Comparison of ENCODE assay signal across 15 cellular contexts in genomic region chr4:183889190-183889589, GRCh38. TPM values are rescaled to one million over a fixed set of nuclear protein-coding genes. Genes with fewer than 3 reads are reported as not detected.
DNase-seq lines count a peak whose midpoint lies in the region; ATAC-seq and TF ChIP-seq lines count a peak whose summit lies in the region.
"Had no signal": no experiment of that assay in that cellular context is flagged by ENCODE, and none has a peak within 500 bp of the region (broad histone marks: within the 10 kb centered on the region; RNA-seq: fewer than 3 reads in every experiment).

No MANE protein-coding gene starts in this region.

- no peak overlapping the region for H3K4me3 ChIP-seq in KMS-11 (IDR thresholded peaks at IDR 0.05; ENCODE audit: insufficient read depth, low read depth, low read length)
- H3K4me3 ChIP-seq in esophagus muscularis mucosa, result no peak overlapping the region
- H3K4me3 ChIP-seq in endodermal cell (ENCODE audit: low read length), result no peak overlapping the region
- H3K4me3 ChIP-seq: HAP-1 had no signal

- no peak overlapping the region for H3K27ac Mint-ChIP-seq in WTC11
- H3K27ac Mint-ChIP-seq in osteocyte (ENCODE audit: unreplicated experiment), result no peak overlapping the region
- no peak overlapping the region for H3K27ac Mint-ChIP-seq in endodermal cell
- H3K27ac Mint-ChIP-seq: CD4-positive, alpha-beta memory T cell had no signal

- H3K4me1 ChIP-seq in KMS-11 (ENCODE audit: low read depth, poor library complexity, severe bottlenecking), result no peaks in the 10 kb centered on the region
- no peaks in the 10 kb centered on the region for H3K4me1 ChIP-seq in esophagus muscularis mucosa
- H3K4me1 ChIP-seq in endodermal cell (ENCODE audit: control insufficient read depth, insufficient read depth, low read length), result no peaks in the 10 kb centered on the region
- H3K4me1 ChIP-seq: HAP-1 had no signal

- H3K27me3 Mint-ChIP-seq in WTC11 (ENCODE audit: low read depth) (no peaks in the 10 kb centered on the region), osteocyte (ENCODE audit: unreplicated experiment) (peaks cover 5% of the 10 kb centered on the region), endodermal cell (ENCODE audit: insufficient read depth) (peaks cover 3% of the 10 kb centered on the region)

- H3K79me2 ChIP-seq in KMS-11 (ENCODE audit: insufficient read depth, low read depth), result no peaks in the 10 kb centered on the region

- no peaks in the 10 kb centered on the region for H3K36me3 ChIP-seq in KMS-11 (ENCODE audit: insufficient read depth)
- H3K36me3 ChIP-seq in esophagus muscularis mucosa, result no peaks in the 10 kb centered on the region
- no peaks in the 10 kb centered on the region for H3K36me3 ChIP-seq in endodermal cell (ENCODE audit: control insufficient read depth, insufficient read depth, low read length)
- H3K36me3 ChIP-seq: HAP-1 had no signal

- DNase-seq in WTC11 (ENCODE audit: low spot score), result no peak
- DNase-seq in osteocyte (ENCODE audit: extremely low spot score, unreplicated experiment), result peak; percentile 60
- DNase-seq in esophagus muscularis mucosa (ENCODE audit: extremely low spot score), result no peak
- no peak for DNase-seq in endodermal cell
- no peak for DNase-seq in Kasumi-1 (lab: John Stamatoyannopoulos, UW)
- DNase-seq: C1 segment of cervical spinal cord; Calu3; CD4-positive, alpha-beta memory T cell; COR-L47; DMS53; GF-D8; GOT3 had no signal

- TF ChIP-seq CTCF in KMS-11 (conservative IDR thresholded peaks at IDR 0.05; ENCODE audit: low read depth, low read length), result no peak
- no peak for TF ChIP-seq CTCF in WTC11 (IDR thresholded peaks at IDR 0.05)
- TF ChIP-seq CTCF in osteocyte (IDR thresholded peaks at IDR 0.05), result no peak
- TF ChIP-seq CTCF in esophagus muscularis mucosa (IDR thresholded peaks at IDR 0.05), result no peak
- TF ChIP-seq CTCF in endodermal cell (conservative IDR thresholded peaks at IDR 0.05), result no peak

- intact Hi-C loops in esophagus muscularis mucosa (cut with DNase I), result no loop called here

- ATAC-seq in WTC11, result 0 out of 2 replicates have a peak, but pooled peaks have one; percentile 47

- no peak for TF ChIP-seq POLR2A in esophagus muscularis mucosa (IDR thresholded peaks at IDR 0.05; ENCODE audit: low read depth)

- no peaks in the 10 kb centered on the region for H3K36me3 Mint-ChIP-seq in WTC11
- H3K36me3 Mint-ChIP-seq in osteocyte (ENCODE audit: unreplicated experiment), result no peaks in the 10 kb centered on the region
- H3K36me3 Mint-ChIP-seq in endodermal cell (ENCODE audit: low read depth), result no peaks in the 10 kb centered on the region
- H3K36me3 Mint-ChIP-seq: CD4-positive, alpha-beta memory T cell had no signal

- H3K9ac ChIP-seq in KMS-11, result no peak overlapping the region
- H3K9ac ChIP-seq in endodermal cell (ENCODE audit: extremely low read depth, low read length, poor library complexity, severe bottlenecking), result no peak overlapping the region

- no peaks in the 10 kb centered on the region for H3K9me3 Mint-ChIP-seq in WTC11
- no peaks in the 10 kb centered on the region for H3K9me3 Mint-ChIP-seq in osteocyte (ENCODE audit: unreplicated experiment)
- H3K9me3 Mint-ChIP-seq in endodermal cell, result no peaks in the 10 kb centered on the region

- 77% methylated on average over 5 of the region's 5 CpGs for WGBS in esophagus muscularis mucosa
- WGBS in endodermal cell (ENCODE audit: insufficient coverage in 1 of 2, insufficient read length in 1 of 2), 2 experiments, result 78 to 82% methylated on average over 4 to 5 of the region's 5 CpGs

- H3K4me3 Mint-ChIP-seq in WTC11 (no peak overlapping the region), osteocyte (ENCODE audit: unreplicated experiment) (no peak overlapping the region), endodermal cell (no peak overlapping the region)
- H3K4me3 Mint-ChIP-seq: CD4-positive, alpha-beta memory T cell had no signal

- H4K20me1 ChIP-seq in KMS-11 (ENCODE audit: insufficient read depth), result no peaks in the 10 kb centered on the region

- 0 out of 2 replicates have a peak overlapping the region, but pooled peaks have one; percentile 26 for H2AFZ ChIP-seq in KMS-11 (ENCODE audit: low read depth)

- H3K9me3 ChIP-seq in esophagus muscularis mucosa (no peaks in the 10 kb centered on the region), endodermal cell (ENCODE audit: control insufficient read depth, low read length) (no peaks in the 10 kb centered on the region)
- H3K9me3 ChIP-seq: HAP-1 had no signal

- no peak overlapping the region for H3K27ac ChIP-seq in KMS-11
- no peak overlapping the region for H3K27ac ChIP-seq in esophagus muscularis mucosa (replicated peaks in 1 of 4)
- H3K27ac ChIP-seq in endodermal cell (ENCODE audit: low read depth, low read length), result no peak overlapping the region

- H3K4me1 Mint-ChIP-seq in WTC11 (peaks cover 19% of the 10 kb centered on the region), osteocyte (ENCODE audit: unreplicated experiment) (no peaks in the 10 kb centered on the region), endodermal cell (peaks cover 4% of the 10 kb centered on the region)
- H3K4me1 Mint-ChIP-seq: CD4-positive, alpha-beta memory T cell had no signal

- H3K27me3 ChIP-seq in KMS-11 (ENCODE audit: insufficient read depth, low read depth) (no peaks in the 10 kb centered on the region), esophagus muscularis mucosa (no peaks in the 10 kb centered on the region), endodermal cell (ENCODE audit: control insufficient read depth, insufficient read depth, low read length, poor library complexity, severe bottlenecking) (no peaks in the 10 kb centered on the region)

- no peak overlapping the region for H3K4me2 ChIP-seq in KMS-11

- POLR2A ChIA-PET in WTC11 (lab: Charles Lee), result no interaction called here

- TF ChIP-seq EP300 in esophagus muscularis mucosa (IDR thresholded peaks at IDR 0.05), result no peak

- CTCF ChIA-PET in WTC11 (lab: Charles Lee), result no interaction called here

TF ChIP-seq in WTC11, 78 proteins besides CTCF, POLR2A, EP300 and RAD21 (continues in another document):
- TF ChIP-seq, protein P1, sequence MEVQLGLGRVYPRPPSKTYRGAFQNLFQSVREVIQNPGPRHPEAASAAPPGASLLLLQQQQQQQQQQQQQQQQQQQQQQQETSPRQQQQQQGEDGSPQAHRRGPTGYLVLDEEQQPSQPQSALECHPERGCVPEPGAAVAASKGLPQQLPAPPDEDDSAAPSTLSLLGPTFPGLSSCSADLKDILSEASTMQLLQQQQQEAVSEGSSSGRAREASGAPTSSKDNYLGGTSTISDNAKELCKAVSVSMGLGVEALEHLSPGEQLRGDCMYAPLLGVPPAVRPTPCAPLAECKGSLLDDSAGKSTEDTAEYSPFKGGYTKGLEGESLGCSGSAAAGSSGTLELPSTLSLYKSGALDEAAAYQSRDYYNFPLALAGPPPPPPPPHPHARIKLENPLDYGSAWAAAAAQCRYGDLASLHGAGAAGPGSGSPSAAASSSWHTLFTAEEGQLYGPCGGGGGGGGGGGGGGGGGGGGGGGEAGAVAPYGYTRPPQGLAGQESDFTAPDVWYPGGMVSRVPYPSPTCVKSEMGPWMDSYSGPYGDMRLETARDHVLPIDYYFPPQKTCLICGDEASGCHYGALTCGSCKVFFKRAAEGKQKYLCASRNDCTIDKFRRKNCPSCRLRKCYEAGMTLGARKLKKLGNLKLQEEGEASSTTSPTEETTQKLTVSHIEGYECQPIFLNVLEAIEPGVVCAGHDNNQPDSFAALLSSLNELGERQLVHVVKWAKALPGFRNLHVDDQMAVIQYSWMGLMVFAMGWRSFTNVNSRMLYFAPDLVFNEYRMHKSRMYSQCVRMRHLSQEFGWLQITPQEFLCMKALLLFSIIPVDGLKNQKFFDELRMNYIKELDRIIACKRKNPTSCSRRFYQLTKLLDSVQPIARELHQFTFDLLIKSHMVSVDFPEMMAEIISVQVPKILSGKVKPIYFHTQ (CRISPR knock-in tag; IDR thresholded peaks at IDR 0.05), result no peak
- TF ChIP-seq, protein P2, sequence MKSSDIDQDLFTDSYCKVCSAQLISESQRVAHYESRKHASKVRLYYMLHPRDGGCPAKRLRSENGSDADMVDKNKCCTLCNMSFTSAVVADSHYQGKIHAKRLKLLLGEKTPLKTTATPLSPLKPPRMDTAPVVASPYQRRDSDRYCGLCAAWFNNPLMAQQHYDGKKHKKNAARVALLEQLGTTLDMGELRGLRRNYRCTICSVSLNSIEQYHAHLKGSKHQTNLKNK (CRISPR knock-in tag; IDR thresholded peaks at IDR 0.05), result no peak
- TF ChIP-seq NR2C2 (CRISPR knock-in tag; IDR thresholded peaks at IDR 0.05) (no peak), FOXP1 (CRISPR knock-in tag; IDR thresholded peaks at IDR 0.05; ENCODE audit: borderline replicate concordance) (no peak), PREB (CRISPR knock-in tag; IDR thresholded peaks at IDR 0.05; ENCODE audit: borderline replicate concordance) (no peak), MYBL2 (CRISPR knock-in tag; IDR thresholded peaks at IDR 0.05) (no peak), JUN (CRISPR knock-in tag; IDR thresholded peaks at IDR 0.05) (no peak), ZNF232 (CRISPR knock-in tag; IDR thresholded peaks at IDR 0.05) (no peak), RORB (CRISPR knock-in tag; IDR thresholded peaks at IDR 0.05) (no peak), NFYB (CRISPR knock-in tag; conservative IDR thresholded peaks at IDR 0.05; ENCODE audit: low read depth) (no peak), ATF2 (CRISPR knock-in tag; IDR thresholded peaks at IDR 0.05; ENCODE audit: borderline replicate concordance, low read depth) (no peak)

RNA-seq across cellular contexts. Expression of gene STOX2, which starts 15.9 kb away (rescaled TPM):
- total RNA-seq in WTC11 (2021), result 23.1 to 31.6 TPM (median 24.9 TPM) in 3 replicates
- total RNA-seq in osteocyte, result 0.19 and 0.68 TPM in 2 replicates
- 10 to 100 TPM in 2 of 4 donors, 1 to 10 TPM in 2; 7.0 to 11.7 (median 10.5) TPM for total RNA-seq in esophagus muscularis mucosa
- total RNA-seq in endodermal cell, result 10 to 100 TPM in 1 of 2 donors, 1 to 10 TPM in 1; 8.5 to 13.1 TPM
- 29.3 TPM for polyA plus RNA-seq in endodermal cell (2013, experiment 1 of 2)
- polyA plus RNA-seq in endodermal cell (2013, experiment 2 of 2), result 27.2 TPM
- total RNA-seq: CD4-positive, alpha-beta memory T cell; G401 had no signal
- polyA plus RNA-seq: CD4-positive, alpha-beta memory T cell had no signal
